In genomic region chr22:35914665-35915476, GRCh38 we compare ENCODE assay signal across 9 cellular contexts.
DNase-seq lines count a peak whose midpoint lies in the region; ATAC-seq and TF ChIP-seq lines count a peak whose summit lies in the region.
"Had no signal": no experiment of that assay in that cellular context is flagged by ENCODE, and none has a peak within 500 bp of the region (broad histone marks: within the 10 kb centered on the region; RNA-seq: fewer than 3 reads in every experiment).

No MANE protein-coding gene starts in this region.

- H3K4me3 ChIP-seq in BLaER1 treated with 17β-estradiol and CSF1 and Interleukin-3, amounts not matched to agents 10 nM and 100 nM, result peak overlapping the region in 9 of 10 experiments; percentile 15 to 57 (median 48); a peak in 14 of 20 replicates
- peak overlapping the region; percentile 58 for H3K4me3 ChIP-seq in HUES64 (ENCODE audit: low read length)
- H3K4me3 ChIP-seq in PC-9, result peak overlapping the region; percentile 46
- H3K4me3 ChIP-seq in left lung, result peak overlapping the region; percentile 34 to 35

- BruUV-seq in PC-9 (replicated peaks; lab: Mats Ljungman, UMichigan), result no TSS peak

- intact Hi-C loops in PC-9 (cut with micrococcal nuclease; ENCODE audit: unreplicated experiment) (loop anchor here (2.0 kb wide), 1 partner anchor 78 kb away; no protein-coding TSS in a partner anchor), left lung (cut with DNase I) (loop anchor here in 1 of 2 donors (5.0 kb wide), 1 partner anchor 288 kb away; no protein-coding TSS in a partner anchor)

- DNase-seq in PC-9 (peak; percentile 67 to 94), dermis microvascular lymphatic vessel endothelial cell (ENCODE audit: low read depth in 2 of 2) (peak; percentile 39 to 83), left lung (peak in 1 of 2 donors; percentile 63), substantia nigra (lab: John Stamatoyannopoulos, UW) (peak in 38 of 49 donors; percentile 9 to 87 (median 58))
- no peak for DNase-seq in stimulated activated CD4-positive, alpha-beta T cell treated with anti-CD3 and anti-CD28 coated beads, Interleukin-2, amount 100 ng/mL, for 24 hours

- peaks cover 52% of the 10 kb centered on the region for H3F3A ChIP-seq in PC-9 (ENCODE audit: insufficient read depth, low read depth)

- no peaks in the 10 kb centered on the region for H4K20me1 ChIP-seq in BLaER1 treated with 17β-estradiol and CSF1 and Interleukin-3, amounts not matched to agents 10 nM and 100 nM
- H4K20me1 ChIP-seq in PC-9 (ENCODE audit: insufficient read depth), result no peaks in the 10 kb centered on the region

- H3K9me3 ChIP-seq in BLaER1 treated with 17β-estradiol and CSF1 and Interleukin-3, amounts not matched to agents 10 nM and 100 nM (replicated peaks in 1 of 11), result no peaks in the 10 kb centered on the region
- H3K9me3 ChIP-seq in HUES64 (ENCODE audit: insufficient read depth, low read depth, low read length) (no peaks in the 10 kb centered on the region), PC-9 (ENCODE audit: insufficient read depth, low read depth) (no peaks in the 10 kb centered on the region), left lung (no peaks in the 10 kb centered on the region)

- H3K4me1 ChIP-seq in BLaER1 treated with 17β-estradiol and CSF1 and Interleukin-3, amounts not matched to agents 10 nM and 100 nM, result peaks cover 22 to 37% (median 31%) of the 10 kb centered on the region in 10 experiments
- peaks cover 48% of the 10 kb centered on the region for H3K4me1 ChIP-seq in HUES64 (ENCODE audit: insufficient read depth, low read length)
- peaks cover 58% of the 10 kb centered on the region for H3K4me1 ChIP-seq in PC-9 (replicated peaks; ENCODE audit: insufficient read depth)
- peaks cover 18 to 46% of the 10 kb centered on the region in 2 donors for H3K4me1 ChIP-seq in left lung

- TF ChIP-seq CTCF in PC-9 (conservative IDR thresholded peaks at IDR 0.05), result no peak
- TF ChIP-seq CTCF in left lung (IDR thresholded peaks at IDR 0.05), result no peak

- peak overlapping the region in 8 of 11 experiments; percentile 5 to 62 (median 56); a peak in 11 of 22 replicates for H3K27ac ChIP-seq in BLaER1 treated with 17β-estradiol and CSF1 and Interleukin-3, amounts not matched to agents 10 nM and 100 nM
- H3K27ac ChIP-seq in HUES64 (ENCODE audit: low read depth, low read length) (peak overlapping the region; percentile 73), PC-9 (peak overlapping the region; percentile 80), left lung (peak overlapping the region; percentile 66 to 80), substantia nigra (ENCODE audit: low read depth, low read length, poor library complexity, severe bottlenecking) (peak overlapping the region; percentile 82)
- H3K27ac ChIP-seq: HL-60 had no signal

- peak overlapping the region; percentile 77 to 96 (median 84) for H3K4me2 ChIP-seq in BLaER1 treated with 17β-estradiol and CSF1 and Interleukin-3, amounts not matched to agents 10 nM and 100 nM
- H3K4me2 ChIP-seq in PC-9, result peak overlapping the region; percentile 78

- no peaks in the 10 kb centered on the region for H3K27me3 ChIP-seq in BLaER1 treated with 17β-estradiol and CSF1 and Interleukin-3, amounts not matched to agents 10 nM and 100 nM
- no peaks in the 10 kb centered on the region; the same call in 1 of the 2 replicates for H3K27me3 ChIP-seq in HUES64 (ENCODE audit: insufficient read depth, low read length)
- no peaks in the 10 kb centered on the region for H3K27me3 ChIP-seq in PC-9 (ENCODE audit: insufficient read depth, low read depth)
- H3K27me3 ChIP-seq in left lung, result no peaks in the 10 kb centered on the region

- WGBS in HUES64, result 6% methylated on average over 9 of the region's 9 CpGs

- H3K9ac ChIP-seq in BLaER1 treated with 17β-estradiol and CSF1 and Interleukin-3, amounts not matched to agents 10 nM and 100 nM, result peak overlapping the region in 9 of 11 experiments; percentile 10 to 69 (median 40); a peak in 16 of 22 replicates
- peak overlapping the region; percentile 49; the same call in 1 of the 2 replicates for H3K9ac ChIP-seq in HUES64 (ENCODE audit: low read depth, low read length)

- POLR2A ChIA-PET in PC-9 (lab: Charles Lee; ENCODE audit: unreplicated experiment), result interaction anchor here (0.7 to 1.5 kb wide), 2 partner anchors 18 to 287 kb away, joined by 7 to 11 read pairs; no protein-coding TSS in a partner anchor

- H3K9me2 ChIP-seq in PC-9 (ENCODE audit: insufficient read depth), result no peaks in the 10 kb centered on the region

- no peaks in the 10 kb centered on the region for H3K36me3 ChIP-seq in BLaER1 treated with 17β-estradiol and CSF1 and Interleukin-3, amounts not matched to agents 10 nM and 100 nM
- H3K36me3 ChIP-seq in HUES64 (ENCODE audit: insufficient read depth, low read length) (no peaks in the 10 kb centered on the region), PC-9 (ENCODE audit: low read depth) (no peaks in the 10 kb centered on the region), left lung (no peaks in the 10 kb centered on the region)

- H2AFZ ChIP-seq in PC-9, result peak overlapping the region; percentile 3; the same call in 1 of the 2 replicates

- ATAC-seq in left lung (peak; percentile 96), GM18517 (IDR thresholded peaks at IDR 0.05; ENCODE audit: unreplicated experiment) (no peak)

- H3K79me2 ChIP-seq in PC-9 (ENCODE audit: low read depth), result peaks cover 95% of the 10 kb centered on the region

- CTCF ChIA-PET in PC-9 (lab: Charles Lee), result interaction anchor here (0.6 to 1.0 kb wide), 4 partner anchors 21 to 534 kb away, joined by 3 to 5 read pairs (median 4); no protein-coding TSS in a partner anchor

Comparison
In these comparisons a context has a peak if more than half of its experiments do, and no peak if none do; other contexts are left out.
1. DNase-seq: peak in PC-9 (2 of 2), dermis microvascular lymphatic vessel endothelial cell (2 of 2) and substantia nigra (38 of 49); none in stimulated activated CD4-positive, alpha-beta T cell treated with anti-CD3 and anti-CD28 coated beads, Interleukin-2, amount 100 ng/mL, for 24 hours (0 of 2).
2. Peak in every context shown above with its lines, with median percentiles within 50 percentile points of each other: H3K27ac ChIP-seq and H3K4me3 ChIP-seq.